Comparison of ENCODE assay signal across 2 cellular contexts in genomic region chr13:30804474-30804873, GRCh38.
TF ChIP-seq lines count a peak whose summit lies in the region.

No MANE protein-coding gene starts in this region.

TF ChIP-seq in IMR-90, 13 proteins besides CTCF, POLR2A, EP300 and RAD21 (continued from another document):
- no peak for TF ChIP-seq CHD1 (IDR thresholded peaks at IDR 0.05; ENCODE audit: low read depth, low read length)

TF ChIP-seq in liver, 16 proteins besides CTCF, POLR2A, EP300 and RAD21 (continued from another document):
- TF ChIP-seq ZBTB33 (IDR thresholded peaks at IDR 0.05) (no peak), GABPA (IDR thresholded peaks at IDR 0.05 in 1 of 2, conservative IDR thresholded peaks at IDR 0.05 in 1 of 2) (no peak), HNF4A (conservative IDR thresholded peaks at IDR 0.05) (no peak), HNF4G (IDR thresholded peaks at IDR 0.05) (no peak), SP1 (IDR thresholded peaks at IDR 0.05) (no peak), YY1 (IDR thresholded peaks at IDR 0.05) (no peak), RXRA (IDR thresholded peaks at IDR 0.05) (no peak), ATF3 (IDR thresholded peaks at IDR 0.05) (no peak), JUND (IDR thresholded peaks at IDR 0.05) (no peak), EGR1 (IDR thresholded peaks at IDR 0.05; ENCODE audit: low read depth in 2 of 2) (no peak)
- TF ChIP-seq, protein P1, sequence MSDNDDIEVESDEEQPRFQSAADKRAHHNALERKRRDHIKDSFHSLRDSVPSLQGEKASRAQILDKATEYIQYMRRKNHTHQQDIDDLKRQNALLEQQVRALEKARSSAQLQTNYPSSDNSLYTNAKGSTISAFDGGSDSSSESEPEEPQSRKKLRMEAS (IDR thresholded peaks at IDR 0.05), result no peak
- TF ChIP-seq, protein P2, sequence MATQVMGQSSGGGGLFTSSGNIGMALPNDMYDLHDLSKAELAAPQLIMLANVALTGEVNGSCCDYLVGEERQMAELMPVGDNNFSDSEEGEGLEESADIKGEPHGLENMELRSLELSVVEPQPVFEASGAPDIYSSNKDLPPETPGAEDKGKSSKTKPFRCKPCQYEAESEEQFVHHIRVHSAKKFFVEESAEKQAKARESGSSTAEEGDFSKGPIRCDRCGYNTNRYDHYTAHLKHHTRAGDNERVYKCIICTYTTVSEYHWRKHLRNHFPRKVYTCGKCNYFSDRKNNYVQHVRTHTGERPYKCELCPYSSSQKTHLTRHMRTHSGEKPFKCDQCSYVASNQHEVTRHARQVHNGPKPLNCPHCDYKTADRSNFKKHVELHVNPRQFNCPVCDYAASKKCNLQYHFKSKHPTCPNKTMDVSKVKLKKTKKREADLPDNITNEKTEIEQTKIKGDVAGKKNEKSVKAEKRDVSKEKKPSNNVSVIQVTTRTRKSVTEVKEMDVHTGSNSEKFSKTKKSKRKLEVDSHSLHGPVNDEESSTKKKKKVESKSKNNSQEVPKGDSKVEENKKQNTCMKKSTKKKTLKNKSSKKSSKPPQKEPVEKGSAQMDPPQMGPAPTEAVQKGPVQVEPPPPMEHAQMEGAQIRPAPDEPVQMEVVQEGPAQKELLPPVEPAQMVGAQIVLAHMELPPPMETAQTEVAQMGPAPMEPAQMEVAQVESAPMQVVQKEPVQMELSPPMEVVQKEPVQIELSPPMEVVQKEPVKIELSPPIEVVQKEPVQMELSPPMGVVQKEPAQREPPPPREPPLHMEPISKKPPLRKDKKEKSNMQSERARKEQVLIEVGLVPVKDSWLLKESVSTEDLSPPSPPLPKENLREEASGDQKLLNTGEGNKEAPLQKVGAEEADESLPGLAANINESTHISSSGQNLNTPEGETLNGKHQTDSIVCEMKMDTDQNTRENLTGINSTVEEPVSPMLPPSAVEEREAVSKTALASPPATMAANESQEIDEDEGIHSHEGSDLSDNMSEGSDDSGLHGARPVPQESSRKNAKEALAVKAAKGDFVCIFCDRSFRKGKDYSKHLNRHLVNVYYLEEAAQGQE (IDR thresholded peaks at IDR 0.05), result no peak
